Comparison of ENCODE assay signal across 8 cellular contexts in genomic region chr12:123983822-123984485, GRCh38.
DNase-seq lines count a peak whose midpoint lies in the region; ATAC-seq and FAIRE-seq lines count a peak whose summit lies in the region.

No MANE protein-coding gene starts in this region.

- ATAC-seq in GM19397 (IDR thresholded peaks at IDR 0.05; ENCODE audit: unreplicated experiment) = no peak

- DNase-seq in activated gamma-delta T cell treated with Interleukin-2 at 50 U/mL for 16 hours (peak; percentile 43), activated gamma-delta T cell (lab: John Stamatoyannopoulos, UW) (no peak), NCI-H1930 (lab: John Stamatoyannopoulos, UW) (peak; percentile 13 to 35), cerebellar cortex (ENCODE audit: low spot score) (peak; percentile 82), left kidney (ENCODE audit: low read depth, low spot score) (peak; percentile 88)
- peak in 5 of 6 experiments; percentile 28 to 64 (median 29) for DNase-seq in stimulated activated naive CD4-positive, alpha-beta T cell (lab: John Stamatoyannopoulos, UW)

- peak; percentile 40 for FAIRE-seq in TTC549 (lab: Jason Lieb, UNC)
